In genomic region chr11:103730151-103730940, GRCh38 we compare ENCODE assay signal across 15 cellular contexts.
DNase-seq lines count a peak whose midpoint lies in the region; ATAC-seq and TF ChIP-seq lines count a peak whose summit lies in the region.
"Had no signal": no experiment of that assay in that cellular context is flagged by ENCODE, and none has a peak within 500 bp of the region (broad histone marks: within the 10 kb centered on the region; RNA-seq: fewer than 3 reads in every experiment).

No MANE protein-coding gene starts in this region.

- TF ChIP-seq EP300 in sigmoid colon (IDR thresholded peaks at IDR 0.05), result no peak
- TF ChIP-seq EP300 in tibial nerve (IDR thresholded peaks at IDR 0.05), result no peak

- H3K27ac ChIP-seq in AG04450 (ENCODE audit: low read depth, low read length) (peak overlapping the region; percentile 66), sigmoid colon (no peak overlapping the region), tibial nerve (no peak overlapping the region)
- H3K27ac ChIP-seq: pancreas had no signal

- POLR2A ChIA-PET in AG04450 (lab: Yijun Ruan, JAX), result interaction anchor here (0.6 kb wide), 1 partner anchor 122 kb away, joined by 4 read pairs; no protein-coding TSS in a partner anchor

- H3K36me3 ChIP-seq in Loucy (ENCODE audit: insufficient read depth, low read length), result no peaks in the 10 kb centered on the region
- H3K36me3 ChIP-seq in sigmoid colon, result no peaks in the 10 kb centered on the region
- H3K36me3 ChIP-seq in tibial nerve, result no peaks in the 10 kb centered on the region
- H3K36me3 ChIP-seq: ascending aorta, pancreas had no signal

- DNase-seq in AG04450 (ENCODE audit: low read depth, low spot score), result peak; percentile 26
- peak; percentile 5 for DNase-seq in astrocyte of the hippocampus (ENCODE audit: low read depth, low spot score)
- DNase-seq in iris pigment epithelial cell (ENCODE audit: low read depth), result peak; percentile 63
- no peak for DNase-seq in sigmoid colon
- no peak for DNase-seq in stimulated activated CD4-positive, alpha-beta T cell treated with anti-CD3 and anti-CD28 coated beads, Interleukin-4, amount 100 ng/mL, for 24 hours
- no peak for DNase-seq in tibial nerve (ENCODE audit: low spot score in 2 of 2)
- DNase-seq: activated CD8-positive, alpha-beta T cell treated with anti-CD3 and anti-CD28 coated beads for 36 hours; effector CD8-positive, alpha-beta T cell; midbrain; NCI-H2029; pancreas; SIG-M5 had no signal

- H3K4me2 ChIP-seq in Loucy (ENCODE audit: low read depth, low read length, poor library complexity, severe bottlenecking), result peak overlapping the region; percentile 38

- peaks cover 8% of the 10 kb centered on the region for H3K9me3 ChIP-seq in AG04450 (ENCODE audit: control insufficient read depth, insufficient read depth, low read length)
- H3K9me3 ChIP-seq in Loucy (ENCODE audit: insufficient read depth, low read depth, low read length), result peaks cover 11% of the 10 kb centered on the region; the same call in 1 of the 2 replicates
- no peaks in the 10 kb centered on the region for H3K9me3 ChIP-seq in sigmoid colon
- H3K9me3 ChIP-seq in tibial nerve, result peaks cover 0 to 1% (median 0%) of the 10 kb centered on the region in 4 donors
- H3K9me3 ChIP-seq: ascending aorta, pancreas had no signal

- 55 to 59% methylated on average over 2 of the region's 2 CpGs for WGBS in sigmoid colon, 2 donors
- 36 to 40% methylated on average over 2 of the region's 2 CpGs for WGBS in tibial nerve, 2 donors

- no peak for ATAC-seq in GM18870 (IDR thresholded peaks at IDR 0.05; ENCODE audit: unreplicated experiment)
- ATAC-seq: activated CD8-positive, alpha-beta T cell treated with anti-CD3 and anti-CD28 coated beads for 36 hours had no signal

- intact Hi-C loops in sigmoid colon (cut with DNase I), result no loop called here

- TF ChIP-seq CTCF in AG04450 (IDR thresholded peaks at IDR 0.05; ENCODE audit: low read depth, low read length) (no peak), Loucy (conservative IDR thresholded peaks at IDR 0.05; ENCODE audit: low read length) (no peak), sigmoid colon (IDR thresholded peaks at IDR 0.05) (no peak), tibial nerve (IDR thresholded peaks at IDR 0.05) (no peak)

- no peaks in the 10 kb centered on the region for H4K20me1 ChIP-seq in Loucy (ENCODE audit: insufficient read depth, low read length, poor library complexity, severe bottlenecking)

- no peaks in the 10 kb centered on the region for H3K79me2 ChIP-seq in Loucy (ENCODE audit: insufficient read depth, low read length)

- H2AFZ ChIP-seq in Loucy (ENCODE audit: low read length), result peak overlapping the region; percentile 76

- H3K9ac ChIP-seq in Loucy (ENCODE audit: low read depth, low read length, poor library complexity, severe bottlenecking), result no peak overlapping the region

- no peak overlapping the region for H3K4me3 ChIP-seq in AG04450 (ENCODE audit: low read depth, low read length)
- H3K4me3 ChIP-seq in Loucy (ENCODE audit: low read length, poor library complexity, severe bottlenecking), result no peak overlapping the region
- no peak overlapping the region for H3K4me3 ChIP-seq in sigmoid colon
- H3K4me3 ChIP-seq in tibial nerve, result no peak overlapping the region
- H3K4me3 ChIP-seq: ascending aorta, pancreas had no signal

- no peaks in the 10 kb centered on the region for H3F3A ChIP-seq in Loucy (ENCODE audit: low read depth)

- CTCF ChIA-PET in AG04450 (lab: Charles Lee), result no interaction called here

- peaks cover 11% of the 10 kb centered on the region for H3K4me1 ChIP-seq in Loucy (ENCODE audit: insufficient read depth, low read length, poor library complexity, severe bottlenecking)
- H3K4me1 ChIP-seq in sigmoid colon, result peaks cover 0 to 2% (median under 1%) of the 10 kb centered on the region in 4 donors
- H3K4me1 ChIP-seq in tibial nerve, result no peaks in the 10 kb centered on the region

- no peaks in the 10 kb centered on the region for H3K27me3 ChIP-seq in AG04450 (ENCODE audit: control insufficient read depth, insufficient read depth, low read length)
- no peaks in the 10 kb centered on the region for H3K27me3 ChIP-seq in Loucy (ENCODE audit: insufficient read depth, low read length, poor library complexity, severe bottlenecking)
- H3K27me3 ChIP-seq in sigmoid colon, result no peaks in the 10 kb centered on the region
- H3K27me3 ChIP-seq in tibial nerve, result no peaks in the 10 kb centered on the region
- H3K27me3 ChIP-seq: ascending aorta, pancreas had no signal

- TF ChIP-seq POLR2A in sigmoid colon (IDR thresholded peaks at IDR 0.05) (no peak), tibial nerve (IDR thresholded peaks at IDR 0.05) (no peak)

- H3K9me2 ChIP-seq in Loucy (replicated peaks; ENCODE audit: low read depth, low read length), result no peaks in the 10 kb centered on the region

Comparison
In these comparisons a context has a peak if more than half of its experiments do, and no peak if none do; other contexts are left out.
1. DNase-seq: peak in AG04450 (single experiment), astrocyte of the hippocampus (single experiment) and iris pigment epithelial cell (single experiment); none in sigmoid colon (single experiment), stimulated activated CD4-positive, alpha-beta T cell treated with anti-CD3 and anti-CD28 coated beads, Interleukin-4, amount 100 ng/mL, for 24 hours (single experiment) and tibial nerve (0 of 2).